ENCODE assay signal across 12 cellular contexts in genomic region chr4:40190465-40190864, GRCh38. TPM values are rescaled to one million over a fixed set of nuclear protein-coding genes. Genes with fewer than 3 reads are reported as not detected.
DNase-seq lines count a peak whose midpoint lies in the region; ATAC-seq, FAIRE-seq and TF ChIP-seq lines count a peak whose summit lies in the region.
"Had no signal": no experiment of that assay in that cellular context is flagged by ENCODE, and none has a peak within 500 bp of the region (broad histone marks: within the 10 kb centered on the region; RNA-seq: fewer than 3 reads in every experiment).

No MANE protein-coding gene starts in this region.

- H3K4me2 ChIP-seq in H1 (ENCODE audit: insufficient read depth in 1 of 2, low read depth in 2 of 2, low read length in 2 of 2): no peak overlapping the region; a peak in 1 of 4 replicates
- no peak overlapping the region for H3K4me2 ChIP-seq in smooth muscle cell

- no peaks in the 10 kb centered on the region for H3K23me2 ChIP-seq in H1 (ENCODE audit: low read depth, low read length)

- 0 out of 2 replicates have a peak overlapping the region, but pooled peaks have one; percentile 81 for H2AFZ ChIP-seq in H1 (ENCODE audit: low read length)
- no peak overlapping the region for H2AFZ ChIP-seq in smooth muscle cell (ENCODE audit: low read depth)
- H2AFZ ChIP-seq: parathyroid adenoma had no signal

- TF ChIP-seq RAD21 in H1 (IDR thresholded peaks at IDR 0.05 in 1 of 2, conservative IDR thresholded peaks at IDR 0.05 in 1 of 2; ENCODE audit: low read depth in 2 of 2, low read length in 2 of 2): no peak

- no peaks in the 10 kb centered on the region for H3K79me2 ChIP-seq in H1 (ENCODE audit: control insufficient read depth in 1 of 2, insufficient read depth in 2 of 2, low read length in 2 of 2)
- no peaks in the 10 kb centered on the region for H3K79me2 ChIP-seq in smooth muscle cell (ENCODE audit: low read depth)
- H3K79me2 ChIP-seq: parathyroid adenoma had no signal

- no peak overlapping the region for H3K14ac ChIP-seq in H1 (ENCODE audit: insufficient read length)

- no peak overlapping the region for H4K5ac ChIP-seq in H1 (ENCODE audit: insufficient read length, low read depth, low read length)

- no peak overlapping the region for H2BK120ac ChIP-seq in H1 (replicated peaks; ENCODE audit: low read depth, low read length)

- H4K91ac ChIP-seq in H1 (replicated peaks; ENCODE audit: insufficient read length, low read length): no peak overlapping the region

- no peaks in the 10 kb centered on the region for H3K9me3 ChIP-seq in CD8-positive, alpha-beta memory T cell (ENCODE audit: low read length)
- H3K9me3 ChIP-seq in Panc1 (ENCODE audit: control insufficient read depth, insufficient read depth, low read depth, low read length): no peaks in the 10 kb centered on the region
- no peaks in the 10 kb centered on the region for H3K9me3 ChIP-seq in H1 (ENCODE audit: insufficient read depth in 2 of 2, low read depth in 1 of 2, low read length in 1 of 2)
- H3K9me3 ChIP-seq in smooth muscle cell (replicated peaks; ENCODE audit: low read depth): no peaks in the 10 kb centered on the region
- H3K9me3 ChIP-seq: esophagus muscularis mucosa had no signal

- H3K23ac ChIP-seq in H1 (ENCODE audit: insufficient read length): no peak overlapping the region

- H3K4ac ChIP-seq in H1 (replicated peaks; ENCODE audit: insufficient read length, low read depth, low read length): no peak overlapping the region

- H3K27ac ChIP-seq in 22Rv1: peak overlapping the region; percentile 100
- no peak overlapping the region for H3K27ac ChIP-seq in CD8-positive, alpha-beta memory T cell (ENCODE audit: low read depth, low read length)
- H3K27ac ChIP-seq in Panc1 (ENCODE audit: low read length): peak overlapping the region; percentile 89
- H3K27ac ChIP-seq in H1 (ENCODE audit: low read depth, low read length): no peak overlapping the region
- no peak overlapping the region for H3K27ac ChIP-seq in smooth muscle cell (ENCODE audit: low read depth)
- H3K27ac ChIP-seq: esophagus muscularis mucosa, parathyroid adenoma, RWPE1 had no signal

- H3K27ac Mint-ChIP-seq in CD8-positive, alpha-beta memory T cell: peak overlapping the region; percentile 82 to 100 (median 92)

- no peak for FAIRE-seq in H1 (lab: Jason Lieb, UNC)

- H3K4me1 Mint-ChIP-seq in CD8-positive, alpha-beta memory T cell: peaks cover 41 to 91% (median 48%) of the 10 kb centered on the region in 3 donors

- H3F3A ChIP-seq in smooth muscle cell (ENCODE audit: low read depth): no peaks in the 10 kb centered on the region

- no peak overlapping the region for H3K18ac ChIP-seq in H1 (ENCODE audit: extremely low read depth, low read length)

- no peak overlapping the region for H2BK5ac ChIP-seq in H1 (ENCODE audit: low read depth, low read length)

- no peaks in the 10 kb centered on the region for H3K27me3 Mint-ChIP-seq in CD8-positive, alpha-beta memory T cell

- H2BK15ac ChIP-seq in H1 (ENCODE audit: low read length): no peak overlapping the region

- peak overlapping the region; percentile 73 to 98 (median 82) for H3K4me3 Mint-ChIP-seq in CD8-positive, alpha-beta memory T cell

- no peak overlapping the region for H2AK5ac ChIP-seq in H1 (ENCODE audit: low read depth, low read length)

- H3K56ac ChIP-seq in H1 (replicated peaks; ENCODE audit: insufficient read length, low read depth, low read length): no peak overlapping the region

- H4K20me1 ChIP-seq in H1 (replicated peaks in 1 of 2; ENCODE audit: control insufficient read depth in 1 of 2, insufficient read depth in 2 of 2, low read length in 2 of 2) (no peaks in the 10 kb centered on the region), smooth muscle cell (ENCODE audit: low read depth) (no peaks in the 10 kb centered on the region)

- no peak for DNase-seq in CD8-positive, alpha-beta memory T cell
- no peak for DNase-seq in Panc1 (ENCODE audit: low read depth, low spot score)
- no peak for DNase-seq in H1 (ENCODE audit: low read depth in 1 of 2, low spot score in 2 of 2)
- no peak for DNase-seq in smooth muscle cell (lab: John Stamatoyannopoulos, UW; ENCODE audit: unreplicated experiment)
- DNase-seq in midbrain (lab: John Stamatoyannopoulos, UW): no peak

- no peak overlapping the region for H2BK20ac ChIP-seq in H1 (ENCODE audit: low read length)

- ATAC-seq in Panc1: peak; percentile 17; the same call in 1 of the 2 replicates
- no peak for ATAC-seq in HG02840 (IDR thresholded peaks at IDR 0.05; ENCODE audit: low FRiP score, unreplicated experiment)
- ATAC-seq in GM18907 (IDR thresholded peaks at IDR 0.05; ENCODE audit: unreplicated experiment): no peak

- no peaks in the 10 kb centered on the region for H3K36me3 ChIP-seq in CD8-positive, alpha-beta memory T cell (ENCODE audit: insufficient read depth, low read length)
- no peaks in the 10 kb centered on the region for H3K36me3 ChIP-seq in Panc1 (ENCODE audit: control insufficient read depth, insufficient read depth, low read length)
- no peaks in the 10 kb centered on the region for H3K36me3 ChIP-seq in H1 (ENCODE audit: control insufficient read depth in 2 of 4, insufficient read depth in 4 of 4, low read length in 3 of 4)
- no peaks in the 10 kb centered on the region for H3K36me3 ChIP-seq in smooth muscle cell (ENCODE audit: low read depth)
- H3K36me3 ChIP-seq: esophagus muscularis mucosa had no signal

- H3K4me3 ChIP-seq in CD8-positive, alpha-beta memory T cell (ENCODE audit: low read length): peak overlapping the region; percentile 63
- peak overlapping the region in 1 of 2 experiments; percentile 37; a peak in 2 of 4 replicates for H3K4me3 ChIP-seq in Panc1 (ENCODE audit: low read depth in 2 of 2, low read length in 2 of 2)
- H3K4me3 ChIP-seq in H1 (ENCODE audit: extremely low read depth in 1 of 4, insufficient read depth in 2 of 4, low read depth in 3 of 4, low read length in 4 of 4): no peak overlapping the region
- no peak overlapping the region for H3K4me3 ChIP-seq in smooth muscle cell
- H3K4me3 ChIP-seq: esophagus muscularis mucosa, lung had no signal

- WGBS in H1 (ENCODE audit: extremely low coverage in 1 of 2, insufficient coverage in 1 of 2, insufficient read length in 1 of 2, insufficient replicate concordance in 2 of 2, low coverage in 1 of 2, low lambda C conversion rate in 2 of 2, missing lambda C conversion rate in 1 of 2), 2 experiments: 82% methylated on average over 5 of the region's 5 CpGs; no CpG with 5 or more reads in 1 of the 2 experiments
- WGBS in smooth muscle cell (ENCODE audit: low lambda C conversion rate): 93% methylated on average over 5 of the region's 5 CpGs

- no peaks in the 10 kb centered on the region for H3K79me1 ChIP-seq in H1 (ENCODE audit: low read depth, low read length)

- TF ChIP-seq POLR2A in H1 (IDR thresholded peaks at IDR 0.05; ENCODE audit: control extremely low read depth in 1 of 2, low read depth in 2 of 2, low read length in 2 of 2): no peak

- peaks cover 48% of the 10 kb centered on the region for H3K4me1 ChIP-seq in CD8-positive, alpha-beta memory T cell (ENCODE audit: insufficient read depth, low read length)
- H3K4me1 ChIP-seq in Panc1 (ENCODE audit: control insufficient read depth, insufficient read depth, low read length) (peaks cover 51% of the 10 kb centered on the region), H1 (replicated peaks in 1 of 4; ENCODE audit: control insufficient read depth in 3 of 4, insufficient read depth in 4 of 4, low read length in 3 of 4) (peaks cover 3 to 17% (median 12%) of the 10 kb centered on the region in 4 experiments), smooth muscle cell (ENCODE audit: low read depth) (peaks cover 14% of the 10 kb centered on the region)
- H3K4me1 ChIP-seq: esophagus muscularis mucosa, parathyroid adenoma had no signal

- peaks cover 0 to 2% (median 0%) of the 10 kb centered on the region in 5 donors for H3K9me3 Mint-ChIP-seq in CD8-positive, alpha-beta memory T cell

- in situ Hi-C loops in Panc1 (cut with HindIII; ENCODE audit: low pct_unique_long_range_greater_than_20kb, low sequenced_read_pairs): no loop called here

- H4K8ac ChIP-seq in H1 (ENCODE audit: extremely low read depth, insufficient read depth, low read length): no peak overlapping the region

- H3K9ac ChIP-seq in H1 (replicated peaks in 1 of 4; ENCODE audit: extremely low read depth in 1 of 4, low read depth in 3 of 4, low read length in 3 of 4) (no peak overlapping the region), smooth muscle cell (ENCODE audit: low read depth) (no peak overlapping the region)
- H3K9ac ChIP-seq: parathyroid adenoma had no signal

- peaks cover 0 to 4% (median 2%) of the 10 kb centered on the region in 3 donors for H3K36me3 Mint-ChIP-seq in CD8-positive, alpha-beta memory T cell

- no peak overlapping the region for H2BK12ac ChIP-seq in H1 (ENCODE audit: low read depth, low read length)

- no peak for TF ChIP-seq EP300 in H1 (IDR thresholded peaks at IDR 0.05; ENCODE audit: borderline replicate concordance in 1 of 2, low read depth in 2 of 2, low read length in 2 of 2)

- no TSS peak for BruUV-seq in Panc1 (replicated peaks; lab: Mats Ljungman, UMichigan)

- TF ChIP-seq CTCF in 22Rv1 (IDR thresholded peaks at IDR 0.05) (no peak), Panc1 (IDR thresholded peaks at IDR 0.05) (no peak), H1 (IDR thresholded peaks at IDR 0.05; ENCODE audit: control extremely low read depth in 1 of 3, insufficient read depth in 1 of 3, low read depth in 1 of 3, low read length in 3 of 3) (no peak), smooth muscle cell (IDR thresholded peaks at IDR 0.05; ENCODE audit: borderline replicate concordance, insufficient read depth, poor library complexity, severe bottlenecking) (no peak)

- CTCF ChIA-PET in CD8-positive, alpha-beta memory T cell (lab: Charles Lee): interaction anchor here (0.7 to 5.0 kb wide), 11 partner anchors 9 to 135 kb away, joined by 3 to 24 read pairs (median 4); no protein-coding TSS in a partner anchor
- CTCF ChIA-PET in Panc1 (lab: Charles Lee): no interaction called here
- CTCF ChIA-PET in H1 (lab: Charles Lee; ENCODE audit: partially characterized antibody): interaction anchor here (0.6 to 1.6 kb wide), 10 partner anchors 27 to 600 kb away, joined by 3 to 4 read pairs (median 3); no protein-coding TSS in a partner anchor

- intact Hi-C loops in Panc1 (cut with micrococcal nuclease; ENCODE audit: unreplicated experiment): no loop called here

- POLR2A ChIA-PET in CD8-positive, alpha-beta memory T cell (lab: Charles Lee): interaction anchor here (0.6 to 1.1 kb wide), 5 partner anchors 12 to 126 kb away, joined by 3 to 5 read pairs (median 4); no protein-coding TSS in a partner anchor
- POLR2A ChIA-PET in Panc1 (lab: Charles Lee): interaction anchor here (0.7 kb wide), 1 partner anchor 41 kb away, joined by 14 read pairs; no protein-coding TSS in a partner anchor
- POLR2A ChIA-PET in H1 (lab: Charles Lee; ENCODE audit: partially characterized antibody): interaction anchor here (0.6 to 1.5 kb wide), 2 partner anchors 70 to 134 kb away, joined by 3 to 5 read pairs; partner anchors contain the start of gene N4BP2

- H3K27me3 ChIP-seq in CD8-positive, alpha-beta memory T cell (ENCODE audit: insufficient read depth, low read length, poor library complexity, severe bottlenecking): no peaks in the 10 kb centered on the region
- no peaks in the 10 kb centered on the region for H3K27me3 ChIP-seq in Panc1 (ENCODE audit: control insufficient read depth, insufficient read depth, low read length)
- no peaks in the 10 kb centered on the region for H3K27me3 ChIP-seq in H1 (replicated peaks in 1 of 4; ENCODE audit: control insufficient read depth in 3 of 4, extremely low read depth in 1 of 4, insufficient read depth in 3 of 4, low read length in 3 of 4)
- H3K27me3 ChIP-seq in smooth muscle cell (ENCODE audit: low read depth): no peaks in the 10 kb centered on the region

RNA-seq across cellular contexts. Expression of gene RHOH, which starts 6.4 kb away (rescaled TPM):
- 100 to 1,000 TPM; 148 TPM for total RNA-seq in CD8-positive, alpha-beta memory T cell
- 262 TPM for polyA plus RNA-seq in CD8-positive, alpha-beta memory T cell
- total RNA-seq in Panc1 (2021; ENCODE audit: unreplicated experiment): 1.2 TPM
- polyA plus RNA-seq in Panc1 (2012; ENCODE audit: insufficient read length): 0.29 TPM
- total RNA-seq in H1 (2021; fragmentation: NEBNext Ultra II Directional; extraction: Animal tissue kit (Norgen Biotek cat#: 25700)): 5.8 and 6.9 TPM in 2 replicates
- 2.5 and 5.9 TPM in 2 replicates for polyA plus RNA-seq in H1 (2011; rRNA removed)
- 2.8 TPM for polyA plus RNA-seq in H1 (2011; cell fraction: cytosol; rRNA removed)
- 2.4 TPM for polyA plus RNA-seq in H1 (2011; cell fraction: nucleus; rRNA removed)
- 4.8 to 6.5 TPM (median 5.4 TPM) in 4 replicates for polyA plus RNA-seq in H1 (2012, experiment 1 of 2)
- polyA plus RNA-seq in H1 (2012, experiment 2 of 2): 3.1 TPM
- 2.7 TPM for polyA plus RNA-seq in H1 (2013, experiment 1 of 2)
- polyA plus RNA-seq in H1 (2013, experiment 2 of 2): 2.2 TPM
- polyA minus RNA-seq in H1 (2011; rRNA and poly(A)+ RNA removed): 9.9 and 13.6 TPM in 2 replicates
- polyA minus RNA-seq in H1 (2011; cell fraction: cytosol; rRNA and poly(A)+ RNA removed): 3.4 TPM
- 6.3 TPM for polyA minus RNA-seq in H1 (2011; cell fraction: nucleus; rRNA and poly(A)+ RNA removed)
- total RNA-seq in smooth muscle cell: not detected in 2 replicates
- 0.46 TPM in 1 of 2 replicates, not detected in the other for polyA plus RNA-seq in smooth muscle cell

Comparison
In these comparisons a context has a peak if more than half of its experiments do, and no peak if none do; other contexts are left out.
1. H3K27ac ChIP-seq: peak in 22Rv1 (single experiment) and Panc1 (single experiment); none in CD8-positive, alpha-beta memory T cell (single experiment), H1 (single experiment) and smooth muscle cell (single experiment).
2. RNA of gene RHOH, which starts 6.4 kb away (total RNA-seq): 148 TPM in CD8-positive, alpha-beta memory T cell; 5.8 to 6.9 TPM in H1, 1.2 TPM in Panc1 (single experiment) and not detected in smooth muscle cell; every median in the first group is over 10 times any median in the second.